ENCODE assay signal across 11 cellular contexts in the genomic region with DNA sequence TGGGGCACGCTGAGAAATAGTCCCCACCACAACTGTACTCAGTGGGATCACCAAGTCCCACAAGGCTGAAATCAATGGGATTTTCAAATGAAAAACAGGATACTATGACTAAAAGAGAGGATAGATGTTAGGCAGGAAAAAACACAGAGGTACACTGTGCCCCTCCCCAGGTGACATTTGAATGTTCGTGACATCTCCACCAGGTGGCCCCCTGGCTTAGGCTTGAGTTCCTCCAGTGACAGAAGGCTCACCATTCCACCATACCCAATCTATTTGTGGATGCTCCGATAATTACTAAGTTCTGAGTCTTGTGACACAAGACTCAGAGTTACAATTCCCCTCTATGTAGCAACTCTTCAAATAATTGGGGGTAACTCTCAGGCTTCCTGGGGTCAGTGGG.
DNase-seq lines count a peak whose midpoint lies in the region; ATAC-seq, FAIRE-seq and TF ChIP-seq lines count a peak whose summit lies in the region.
"Had no signal": no experiment of that assay in that cellular context is flagged by ENCODE, and none has a peak within 500 bp of the region (broad histone marks: within the 10 kb centered on the region; RNA-seq: fewer than 3 reads in every experiment).

No MANE protein-coding gene starts in this region.

- peak; percentile 57 for FAIRE-seq in HepG2 (lab: Jason Lieb, UNC)

- TF ChIP-seq EP300 in HepG2 (IDR thresholded peaks at IDR 0.05; ENCODE audit: low read depth in 2 of 2, low read length in 2 of 2) (no peak), HepG2 (CRISPR knock-in tag; IDR thresholded peaks at IDR 0.05; ENCODE audit: borderline replicate concordance) (no peak)

- POLR2A ChIA-PET in HEK293T (lab: Yijun Ruan, JAX): no interaction called here
- POLR2A ChIA-PET in HepG2 (lab: Yijun Ruan, JAX): no interaction called here

- intact Hi-C loops in HepG2 (cut with micrococcal nuclease; ENCODE audit: unreplicated experiment): loop anchor here (1.0 kb wide), 1 partner anchor 41 kb away; no protein-coding TSS in a partner anchor

- TF ChIP-seq RAD21 in HepG2 (CRISPR knock-in tag; IDR thresholded peaks at IDR 0.05): 0 out of 2 replicates have a peak, but pooled peaks have one; percentile 12

- peak; percentile 67 for ATAC-seq in HepG2
- no peak for ATAC-seq in GM18867 (IDR thresholded peaks at IDR 0.05; ENCODE audit: unreplicated experiment)
- ATAC-seq: sciatic nerve had no signal

- H3K36me3 ChIP-seq in HepG2 (replicated peaks in 1 of 2; ENCODE audit: control insufficient read depth in 1 of 2, insufficient read depth in 2 of 2, low read length in 2 of 2): no peaks in the 10 kb centered on the region

- CTCF ChIA-PET in HEK293T (lab: Yijun Ruan, JAX): interaction anchor here (2.0 to 2.3 kb wide), 2 partner anchors 8 to 42 kb away, joined by 7 to 9 read pairs; no protein-coding TSS in a partner anchor
- CTCF ChIA-PET in HepG2 (lab: Yijun Ruan, JAX; ENCODE audit: low intra/inter-chr PET ratio, low total read pairs): interaction anchor here (2.2 kb wide), 1 partner anchor 42 kb away, joined by 8 read pairs; no protein-coding TSS in a partner anchor

- H3K9ac ChIP-seq in HepG2 (ENCODE audit: insufficient read depth, low read depth, low read length): no peak overlapping the region

- no peaks in the 10 kb centered on the region for H3K79me2 ChIP-seq in HepG2 (ENCODE audit: insufficient read depth, low read length)

- 0% methylated on average over 3 of the region's 3 CpGs for WGBS in HepG2 (ENCODE audit: low lambda C conversion rate)

- H3K27me3 ChIP-seq in HepG2 (ENCODE audit: control insufficient read depth in 1 of 2, insufficient read depth in 2 of 2, low read length in 2 of 2): peaks cover 6 to 29% of the 10 kb centered on the region in 2 experiments

- H3K4me2 ChIP-seq in HepG2 (ENCODE audit: low read depth, low read length): no peak overlapping the region

- H4K20me1 ChIP-seq in HepG2 (ENCODE audit: insufficient read depth, low read length): no peaks in the 10 kb centered on the region

- no peaks in the 10 kb centered on the region for H3K9me3 ChIP-seq in HepG2 (ENCODE audit: low read length)

- no peaks in the 10 kb centered on the region for H3K4me1 ChIP-seq in HepG2 (ENCODE audit: insufficient read depth, low read length)

- H2AFZ ChIP-seq in HepG2 (ENCODE audit: low read length): no peak overlapping the region

- no peak for TF ChIP-seq POLR2A in HepG2 (IDR thresholded peaks at IDR 0.05; ENCODE audit: insufficient read depth in 1 of 2, low read depth in 2 of 2, low read length in 2 of 2)

- H3K4me3 ChIP-seq in HepG2 (replicated peaks in 1 of 3; ENCODE audit: insufficient read depth in 1 of 3, low read depth in 2 of 3, low read length in 3 of 3): no peak overlapping the region

- peak; percentile 56 for TF ChIP-seq CTCF in HepG2 (CRISPR knock-in tag; IDR thresholded peaks at IDR 0.05)

- BruUV-seq in HepG2 (replicated peaks; lab: Mats Ljungman, UMichigan): no TSS peak

- DNase-seq in NCI-H345 (lab: John Stamatoyannopoulos, UW) (peak; percentile 9), NCI-H345 treated with DMSO at 0.1 percent for 48 hours (lab: John Stamatoyannopoulos, UW; ENCODE audit: unreplicated experiment) (no peak), HEK293T (ENCODE audit: extremely low spot score) (peak; percentile 28), SK-MEL-5 (ENCODE audit: low read depth, low spot score) (peak; percentile 12), HepG2 (ENCODE audit: low spot score) (peak; percentile 23), COLO829 (ENCODE audit: low spot score) (no peak), NCI-H1105 treated with DMSO at 0.1 percent for 48 hours (lab: John Stamatoyannopoulos, UW) (no peak)
- DNase-seq: NCI-H1048, SW 1271 had no signal

- in situ Hi-C loops in SK-MEL-5 (cut with HindIII; ENCODE audit: low pct_unique_long_range_greater_than_20kb, low sequenced_read_pairs): no loop called here
- in situ Hi-C loops in HepG2 (cut with HindIII; ENCODE audit: extremely low pct_ligation_motif_present, low pct_unique_long_range_greater_than_20kb): loop anchor here (5.0 to 10.0 kb wide), 2 partner anchors 47 to 550 kb away; no protein-coding TSS in a partner anchor

- no peak overlapping the region for H3K27ac ChIP-seq in HepG2 (ENCODE audit: extremely low read length, insufficient read depth, low read length)

TF ChIP-seq in HEK293T, 16 proteins besides CTCF, POLR2A, EP300 and RAD21:
- TF ChIP-seq FOXK2 (IDR thresholded peaks at IDR 0.05): no peak
- no peak for TF ChIP-seq ZNF384 (IDR thresholded peaks at IDR 0.05)
- TF ChIP-seq FOXM1 (IDR thresholded peaks at IDR 0.05; ENCODE audit: borderline replicate concordance): no peak
- TF ChIP-seq L3MBTL2 (conservative IDR thresholded peaks at IDR 0.05): no peak
- no peak for TF ChIP-seq NFRKB (IDR thresholded peaks at IDR 0.05)
- TF ChIP-seq HDGF (IDR thresholded peaks at IDR 0.05; ENCODE audit: borderline replicate concordance): no peak
- TF ChIP-seq BHLHE40 (IDR thresholded peaks at IDR 0.05; ENCODE audit: borderline replicate concordance): no peak
- TF ChIP-seq, protein P1, sequence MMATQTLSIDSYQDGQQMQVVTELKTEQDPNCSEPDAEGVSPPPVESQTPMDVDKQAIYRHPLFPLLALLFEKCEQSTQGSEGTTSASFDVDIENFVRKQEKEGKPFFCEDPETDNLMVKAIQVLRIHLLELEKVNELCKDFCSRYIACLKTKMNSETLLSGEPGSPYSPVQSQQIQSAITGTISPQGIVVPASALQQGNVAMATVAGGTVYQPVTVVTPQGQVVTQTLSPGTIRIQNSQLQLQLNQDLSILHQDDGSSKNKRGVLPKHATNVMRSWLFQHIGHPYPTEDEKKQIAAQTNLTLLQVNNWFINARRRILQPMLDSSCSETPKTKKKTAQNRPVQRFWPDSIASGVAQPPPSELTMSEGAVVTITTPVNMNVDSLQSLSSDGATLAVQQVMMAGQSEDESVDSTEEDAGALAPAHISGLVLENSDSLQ (IDR thresholded peaks at IDR 0.05): no peak
- no peak for TF ChIP-seq SP1 (IDR thresholded peaks at IDR 0.05)
- no peak for TF ChIP-seq TARDBP (IDR thresholded peaks at IDR 0.05)
- no peak for TF ChIP-seq SUZ12 (IDR thresholded peaks at IDR 0.05)
- no peak for TF ChIP-seq CTBP1 (IDR thresholded peaks at IDR 0.05; ENCODE audit: borderline replicate concordance)

TF ChIP-seq in HepG2, 621 proteins besides CTCF, POLR2A, EP300 and RAD21:
- TF ChIP-seq STAG1 (CRISPR knock-in tag; IDR thresholded peaks at IDR 0.05) (peak; percentile 52), RORA (CRISPR knock-in tag; IDR thresholded peaks at IDR 0.05) (no peak), KDM6A (CRISPR knock-in tag; IDR thresholded peaks at IDR 0.05; ENCODE audit: low read depth) (no peak)

Comparison
In these comparisons a context has a peak if more than half of its experiments do, and no peak if none do; other contexts are left out.
1. DNase-seq: peak in NCI-H345 (single experiment), HEK293T (single experiment), SK-MEL-5 (single experiment) and HepG2 (single experiment); none in NCI-H345 treated with DMSO at 0.1 percent for 48 hours (single experiment), COLO829 (single experiment) and NCI-H1105 treated with DMSO at 0.1 percent for 48 hours (single experiment).